ENCODE assay signal across 14 cellular contexts in the genomic region with DNA sequence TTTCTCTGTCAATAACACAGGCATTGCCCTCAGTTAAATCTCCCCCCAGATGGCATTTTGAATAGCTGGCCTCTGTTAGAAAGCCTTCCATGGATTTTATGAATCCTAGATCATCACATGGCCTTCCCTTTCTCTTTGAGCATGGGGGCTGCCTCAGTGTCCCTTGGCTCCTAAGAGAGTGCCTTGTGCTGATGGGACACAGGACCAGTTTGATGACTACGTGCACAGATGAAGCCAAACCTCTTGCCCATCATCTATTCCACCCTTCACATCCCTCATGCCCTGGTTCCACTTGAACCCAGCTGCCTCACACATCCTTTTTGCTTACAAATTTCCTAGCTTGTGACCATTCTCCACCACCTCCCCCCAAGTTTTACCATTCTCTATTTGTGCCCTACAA.
A peak's percentile ranks its signal among the peaks of the same experiment; 100 is the strongest.
DNase-seq lines count a peak whose midpoint lies in the region; ATAC-seq and TF ChIP-seq lines count a peak whose summit lies in the region.
"Had no signal": no experiment of that assay in that cellular context is flagged by ENCODE, and none has a peak within 500 bp of the region (broad histone marks: within the 10 kb centered on the region; RNA-seq: fewer than 3 reads in every experiment).

No MANE protein-coding gene starts in this region.

- H3K4me1 Mint-ChIP-seq in activated naive CD4-positive, alpha-beta T cell treated with anti-CD3 and anti-CD28 coated beads, Interleukin-2, amount 10 ng/mL, durations not matched to agents 7 days and 5 days = peaks cover 96% of the 10 kb centered on the region
- peaks cover 93% of the 10 kb centered on the region for H3K4me1 Mint-ChIP-seq in stimulated activated naive CD8-positive, alpha-beta T cell treated with anti-CD3 and anti-CD28 coated beads, Interleukin-15, amount 100 ng/mL, for 72 hours

- no peaks in the 10 kb centered on the region for H3K27me3 ChIP-seq in Loucy (ENCODE audit: insufficient read depth, low read length, poor library complexity, severe bottlenecking)
- H3K27me3 ChIP-seq: left lung, stomach had no signal

- peak overlapping the region; percentile 73 for H3K4me3 Mint-ChIP-seq in activated naive CD4-positive, alpha-beta T cell treated with anti-CD3 and anti-CD28 coated beads, Interleukin-2, amount 10 ng/mL, durations not matched to agents 7 days and 5 days
- H3K4me3 Mint-ChIP-seq in stimulated activated naive CD8-positive, alpha-beta T cell treated with anti-CD3 and anti-CD28 coated beads, Interleukin-15, amount 100 ng/mL, for 72 hours = peak overlapping the region; percentile 80 to 92

- H3K4me1 ChIP-seq in Loucy (ENCODE audit: insufficient read depth, low read length, poor library complexity, severe bottlenecking) = peaks cover 82% of the 10 kb centered on the region

- H3K27ac Mint-ChIP-seq in activated naive CD4-positive, alpha-beta T cell treated with anti-CD3 and anti-CD28 coated beads, Interleukin-2, amount 10 ng/mL, durations not matched to agents 7 days and 5 days = peak overlapping the region; percentile 96
- H3K27ac Mint-ChIP-seq in stimulated activated naive CD8-positive, alpha-beta T cell treated with anti-CD3 and anti-CD28 coated beads, Interleukin-15, amount 100 ng/mL, for 72 hours = peak overlapping the region; percentile 98 to 99

- peak overlapping the region; percentile 54 for H3K4me2 ChIP-seq in Loucy (ENCODE audit: low read depth, low read length, poor library complexity, severe bottlenecking)

- H3K4me3 ChIP-seq in Loucy (ENCODE audit: low read length, poor library complexity, severe bottlenecking) (no peak overlapping the region), coronary artery (peak overlapping the region; percentile 3)
- H3K4me3 ChIP-seq: left lung, stomach had no signal

- peaks cover 100% of the 10 kb centered on the region for H3K79me2 ChIP-seq in Loucy (ENCODE audit: insufficient read depth, low read length)

- ATAC-seq in stimulated activated naive CD8-positive, alpha-beta T cell treated with anti-CD3 and anti-CD28 coated beads, Interleukin-15, amount 100 ng/mL, for 72 hours = no peak
- ATAC-seq: left lung had no signal

- no peaks in the 10 kb centered on the region for H3K9me3 ChIP-seq in Loucy (ENCODE audit: insufficient read depth, low read depth, low read length)
- H3K9me3 ChIP-seq: left lung, stomach had no signal

- peak overlapping the region in 1 of 2 donors; percentile 7 for H3K27ac ChIP-seq in coronary artery

- TF ChIP-seq CTCF in Loucy (conservative IDR thresholded peaks at IDR 0.05; ENCODE audit: low read length) (no peak), coronary artery (IDR thresholded peaks at IDR 0.05) (no peak), GM10266 (IDR thresholded peaks at IDR 0.05; ENCODE audit: control insufficient read depth, insufficient read depth, low read depth, missing control alignments) (no peak)

- no peaks in the 10 kb centered on the region for H3F3A ChIP-seq in Loucy (ENCODE audit: low read depth)

- H2AFZ ChIP-seq in Loucy (ENCODE audit: low read length) = no peak overlapping the region

- DNase-seq in activated naive CD4-positive, alpha-beta T cell treated with anti-CD3 and anti-CD28 coated beads, Interleukin-2, amount 10 ng/mL, durations not matched to agents 7 days and 5 days = no peak
- DNase-seq in activated naive CD4-positive, alpha-beta T cell treated with Interleukin-2 at 50 U/mL for 16 hours = no peak
- DNase-seq in coronary artery (ENCODE audit: low spot score) (no peak), GM10266 (ENCODE audit: extremely low spot score) (no peak), kidney tubule cell (ENCODE audit: low spot score) (no peak)
- DNase-seq in stimulated activated naive CD8-positive, alpha-beta T cell treated with anti-CD3 and anti-CD28 coated beads, Interleukin-15, amount 100 ng/mL, for 72 hours = no peak
- DNase-seq in central memory CD4-positive, alpha-beta T cell = no peak
- DNase-seq: foreskin melanocyte, left lung, NCI-H146, SHP77, stomach, T-helper 9 cell had no signal

- no peaks in the 10 kb centered on the region for H3K27me3 Mint-ChIP-seq in activated naive CD4-positive, alpha-beta T cell treated with anti-CD3 and anti-CD28 coated beads, Interleukin-2, amount 10 ng/mL, durations not matched to agents 7 days and 5 days
- H3K27me3 Mint-ChIP-seq in stimulated activated naive CD8-positive, alpha-beta T cell treated with anti-CD3 and anti-CD28 coated beads, Interleukin-15, amount 100 ng/mL, for 72 hours = no peaks in the 10 kb centered on the region

- H3K9me3 Mint-ChIP-seq in activated naive CD4-positive, alpha-beta T cell treated with anti-CD3 and anti-CD28 coated beads, Interleukin-2, amount 10 ng/mL, durations not matched to agents 7 days and 5 days = peaks cover 5% of the 10 kb centered on the region
- peaks cover 0 to 3% of the 10 kb centered on the region in 2 donors for H3K9me3 Mint-ChIP-seq in stimulated activated naive CD8-positive, alpha-beta T cell treated with anti-CD3 and anti-CD28 coated beads, Interleukin-15, amount 100 ng/mL, for 72 hours

- H3K9me2 ChIP-seq in Loucy (replicated peaks; ENCODE audit: low read depth, low read length) = no peaks in the 10 kb centered on the region

- no peak overlapping the region for H3K9ac ChIP-seq in Loucy (ENCODE audit: low read depth, low read length, poor library complexity, severe bottlenecking)

- H3K36me3 ChIP-seq in Loucy (ENCODE audit: insufficient read depth, low read length) = peaks cover 28% of the 10 kb centered on the region

- CTCF ChIA-PET in activated naive CD4-positive, alpha-beta T cell treated with anti-CD3 and anti-CD28 coated beads, Interleukin-2, amount 10 ng/mL, durations not matched to agents 7 days and 5 days (lab: Charles Lee) = interaction anchor here (1.5 to 2.5 kb wide), 2 partner anchors 10 to 39 kb away, joined by 4 to 14 read pairs; no protein-coding TSS in a partner anchor

- peaks cover 83% of the 10 kb centered on the region for H4K20me1 ChIP-seq in Loucy (ENCODE audit: insufficient read depth, low read length, poor library complexity, severe bottlenecking)

- peaks cover 72% of the 10 kb centered on the region for H3K36me3 Mint-ChIP-seq in activated naive CD4-positive, alpha-beta T cell treated with anti-CD3 and anti-CD28 coated beads, Interleukin-2, amount 10 ng/mL, durations not matched to agents 7 days and 5 days
